In genomic region chr15:63334821-63335220, GRCh38 we compare ENCODE assay signal across 30 cellular contexts. TPM values are rescaled to one million over a fixed set of nuclear protein-coding genes. Genes with fewer than 3 reads are reported as not detected.
"Had no signal": no experiment of that assay in that cellular context is flagged by ENCODE, and none has a peak within 500 bp of the region (broad histone marks: within the 10 kb centered on the region; RNA-seq: fewer than 3 reads in every experiment).

No MANE protein-coding gene starts in this region.

- H3K36me3 ChIP-seq: breast epithelium, SJSA1, WERI-Rb-1 had no signal

- H3K9me3 ChIP-seq: body of pancreas, breast epithelium, SJSA1 had no signal

- DNase-seq: activated CD4-positive, alpha-beta memory T cell treated with anti-CD3 and anti-CD28 coated beads, Interleukin-2, amount 10 ng/mL, durations not matched to agents 7 days and 5 days; activated CD4-positive, alpha-beta T cell treated with anti-CD3 and anti-CD28 coated beads for 1 hour; activated CD4-positive, alpha-beta T cell treated with anti-CD3 and anti-CD28 coated beads for 48 hours; activated CD4-positive, CD25-positive, alpha-beta regulatory T cell; activated effector memory CD4-positive, alpha-beta T cell treated with anti-CD3 and anti-CD28 coated beads, Interleukin-2, amount 50 U/mL, for 16 hours; activated naive CD4-positive, alpha-beta T cell; activated naive CD4-positive, alpha-beta T cell treated with anti-CD3 and anti-CD28 coated beads, Interleukin-2, amount 50 U/mL, for 16 hours; activated naive CD8-positive, alpha-beta T cell treated with anti-CD3 and anti-CD28 coated beads for 36 hours; activated T-cell treated with anti-CD3 and anti-CD28 coated beads, Interleukin-2, amount 50 U/mL, for 1 hour; activated T-cell treated with anti-CD3 and anti-CD28 coated beads, Interleukin-2, amount 50 U/mL, for 72 hours; body of pancreas; NCI-H1105; NCI-H1417 treated with DMSO at 0.1 percent for 48 hours; NCI-H187 treated with DMSO at 0.1 percent for 48 hours; NCI-H2081; NCI-H2171 treated with DMSO at 0.1 percent for 48 hours; NCI-H2227 treated with DMSO at 0.1 percent for 48 hours; NCI-H446 treated with DMSO at 0.1 percent for 48 hours; NCI-H524; NCI-H69; NCI-H82; RPMI8226; SHP77 treated with DMSO at 0.1 percent for 48 hours; T1000; WERI-Rb-1 had no signal

- H3K27ac ChIP-seq: body of pancreas, SJSA1, WERI-Rb-1 had no signal

- H3K4me1 ChIP-seq: body of pancreas, breast epithelium had no signal

- H3K4me3 ChIP-seq: body of pancreas, breast epithelium, SJSA1 had no signal

- H3K27me3 ChIP-seq: body of pancreas, breast epithelium, SJSA1 had no signal

RNA-seq across cellular contexts. Expression of gene CA12, which starts 46.8 kb away (rescaled TPM):
- total RNA-seq: activated CD8-positive, alpha-beta memory T cell treated with anti-CD3 and anti-CD28 coated beads for 36 hours; T-helper 1 cell treated with Interleukin-12 subunit alpha and Interleukin-12 subunit beta and Interleukin-4 antibody, amounts not matched to agents 30 ng/mL and 1 ng/mL, for 36 hours; T-helper 2 cell treated with Interferon-gamma antibody and Interleukin-4, amounts not matched to agents 100 ng/mL and 5 ng/mL, for 36 hours had no signal
